8 cellular contexts compared by ENCODE assay signal in genomic region chr1:27538793-27539192, GRCh38. TPM values are rescaled to one million over a fixed set of nuclear protein-coding genes. Genes with fewer than 3 reads are reported as not detected.
DNase-seq lines count a peak whose midpoint lies in the region; ATAC-seq, FAIRE-seq and TF ChIP-seq lines count a peak whose summit lies in the region.

No MANE protein-coding gene starts in this region.

- CTCF ChIA-PET in K562 (lab: Yijun Ruan, JAX; ENCODE audit: low intra/inter-chr PET ratio): no interaction called here

- FAIRE-seq in K562 (lab: Jason Lieb, UNC): peak; percentile 86

- ATAC-seq in K562 (no peak), HG02588 (IDR thresholded peaks at IDR 0.05; ENCODE audit: unreplicated experiment) (no peak), HG02759 (IDR thresholded peaks at IDR 0.05; ENCODE audit: unreplicated experiment) (no peak)

- no peaks in the 10 kb centered on the region for H4K20me1 ChIP-seq in K562 (replicated peaks; ENCODE audit: control insufficient read depth, insufficient read depth, low read length)

- H3K4me1 ChIP-seq in ACC112 (ENCODE audit: control insufficient read depth, insufficient read depth, low read length, unreplicated experiment) (peaks cover 66% of the 10 kb centered on the region), K562 (replicated peaks in 1 of 2; ENCODE audit: control insufficient read depth in 2 of 2, insufficient read depth in 2 of 2, low read length in 2 of 2) (peaks cover 54 to 69% of the 10 kb centered on the region in 2 experiments)

- no peak overlapping the region for H2AFZ ChIP-seq in ACC112 (ENCODE audit: low read length, unreplicated experiment)
- no peak overlapping the region for H2AFZ ChIP-seq in K562 (ENCODE audit: low read depth, low read length)

- POLR2A ChIA-PET in K562 (lab: Yijun Ruan, JAX): interaction anchor here (0.6 to 0.9 kb wide), 2 partner anchors 20 to 483 kb away, joined by 3 to 5 read pairs; no protein-coding TSS in a partner anchor

- H3K9me1 ChIP-seq in K562 (ENCODE audit: control insufficient read depth, insufficient read depth, low read length): peaks cover 3% of the 10 kb centered on the region

- no peaks in the 10 kb centered on the region for H3K9me3 ChIP-seq in K562 (replicated peaks; ENCODE audit: control insufficient read depth, insufficient read depth, low read depth, low read length)

- TF ChIP-seq RAD21 in K562 (CRISPR knock-in tag; conservative IDR thresholded peaks at IDR 0.05 in 1 of 2, IDR thresholded peaks at IDR 0.05 in 1 of 2): no peak

- in situ Hi-C loops in K562 (cut with MboI): no loop called here

- intact Hi-C loops in K562 (cut with micrococcal nuclease): no loop called here

- H3K27ac ChIP-seq in ACC112 (ENCODE audit: low read depth, low read length) (peak overlapping the region; percentile 92), K562 (ENCODE audit: extremely low read depth, low read depth, low read length) (no peak overlapping the region; the same call in 2 of the 3 replicates)

- TF ChIP-seq CTCF in K562 (IDR thresholded peaks at IDR 0.05 in 2 of 3, conservative IDR thresholded peaks at IDR 0.05 in 1 of 3; ENCODE audit: insufficient read depth in 2 of 3, low read depth in 1 of 3, low read length in 3 of 3): no peak

- TF ChIP-seq POLR2A in K562 (conservative IDR thresholded peaks at IDR 0.05): no peak

- H3K4me3 ChIP-seq in ACC112 (ENCODE audit: low read depth, low read length): peak overlapping the region; percentile 55
- H3K4me3 ChIP-seq in K562: no peak overlapping the region

- 14% methylated on average over 3 of the region's 3 CpGs for WGBS in K562 (ENCODE audit: insufficient coverage, low coverage, missing lambda C conversion rate)

- H3K4me2 ChIP-seq in K562 (ENCODE audit: insufficient read depth, low read length): no peak overlapping the region; the same call in 1 of the 2 replicates

- no peak for TF ChIP-seq EP300 in K562 (IDR thresholded peaks at IDR 0.05; ENCODE audit: low read length)

- no peaks in the 10 kb centered on the region for H3K27me3 ChIP-seq in ACC112 (ENCODE audit: insufficient read depth, low read length)
- no peaks in the 10 kb centered on the region for H3K27me3 ChIP-seq in K562 (ENCODE audit: control insufficient read depth in 2 of 2, insufficient read depth in 2 of 2, low read length in 2 of 2)

- H3K36me3 ChIP-seq in ACC112 (ENCODE audit: insufficient read depth, low read length): no peaks in the 10 kb centered on the region; the same call in 1 of the 2 replicates
- H3K36me3 ChIP-seq in K562 (ENCODE audit: control insufficient read depth, insufficient read depth, low read length): peaks cover 50% of the 10 kb centered on the region; the same call in 2 of the 3 replicates

- no TSS peak for BruUV-seq in K562 (replicated peaks; lab: Mats Ljungman, UMichigan)

- H3K79me2 ChIP-seq in ACC112 (ENCODE audit: control insufficient read depth, insufficient read depth, low read length, unreplicated experiment) (peaks cover 15% of the 10 kb centered on the region), K562 (ENCODE audit: control insufficient read depth, insufficient read depth, low read length) (peaks cover 30% of the 10 kb centered on the region)

- no peak overlapping the region for H3K9ac ChIP-seq in K562 (ENCODE audit: insufficient read depth in 1 of 2, low read depth in 2 of 2, low read length in 2 of 2)

- peak; percentile 96 for DNase-seq in LHCN-M2 (ENCODE audit: low read depth)
- peak in 2 of 4 experiments; percentile 61 to 71 for DNase-seq in K562 (ENCODE audit: extremely low read depth in 1 of 4, low spot score in 3 of 4)
- DNase-seq in islet precursor cell: peak; percentile 93
- no peak for DNase-seq in NCI-H69 (lab: John Stamatoyannopoulos, UW)
- no peak for DNase-seq in SKM-1 treated with dmso at 0.1 percent for 144 hours (lab: John Stamatoyannopoulos, UW; ENCODE audit: unreplicated experiment)

TF ChIP-seq in K562, 482 proteins besides CTCF, POLR2A, EP300 and RAD21 (continues in another document):
- no peak for TF ChIP-seq SIN3A (IDR thresholded peaks at IDR 0.05; ENCODE audit: borderline replicate concordance in 2 of 2, control insufficient read depth in 1 of 2, low read depth in 2 of 2, low read length in 2 of 2)
- no peak for TF ChIP-seq MEF2A (IDR thresholded peaks at IDR 0.05; ENCODE audit: control insufficient read depth, low read depth, low read length)
- no peak for TF ChIP-seq POLR2B (IDR thresholded peaks at IDR 0.05; ENCODE audit: low read depth, partially characterized antibody)
- TF ChIP-seq, protein P1, sequence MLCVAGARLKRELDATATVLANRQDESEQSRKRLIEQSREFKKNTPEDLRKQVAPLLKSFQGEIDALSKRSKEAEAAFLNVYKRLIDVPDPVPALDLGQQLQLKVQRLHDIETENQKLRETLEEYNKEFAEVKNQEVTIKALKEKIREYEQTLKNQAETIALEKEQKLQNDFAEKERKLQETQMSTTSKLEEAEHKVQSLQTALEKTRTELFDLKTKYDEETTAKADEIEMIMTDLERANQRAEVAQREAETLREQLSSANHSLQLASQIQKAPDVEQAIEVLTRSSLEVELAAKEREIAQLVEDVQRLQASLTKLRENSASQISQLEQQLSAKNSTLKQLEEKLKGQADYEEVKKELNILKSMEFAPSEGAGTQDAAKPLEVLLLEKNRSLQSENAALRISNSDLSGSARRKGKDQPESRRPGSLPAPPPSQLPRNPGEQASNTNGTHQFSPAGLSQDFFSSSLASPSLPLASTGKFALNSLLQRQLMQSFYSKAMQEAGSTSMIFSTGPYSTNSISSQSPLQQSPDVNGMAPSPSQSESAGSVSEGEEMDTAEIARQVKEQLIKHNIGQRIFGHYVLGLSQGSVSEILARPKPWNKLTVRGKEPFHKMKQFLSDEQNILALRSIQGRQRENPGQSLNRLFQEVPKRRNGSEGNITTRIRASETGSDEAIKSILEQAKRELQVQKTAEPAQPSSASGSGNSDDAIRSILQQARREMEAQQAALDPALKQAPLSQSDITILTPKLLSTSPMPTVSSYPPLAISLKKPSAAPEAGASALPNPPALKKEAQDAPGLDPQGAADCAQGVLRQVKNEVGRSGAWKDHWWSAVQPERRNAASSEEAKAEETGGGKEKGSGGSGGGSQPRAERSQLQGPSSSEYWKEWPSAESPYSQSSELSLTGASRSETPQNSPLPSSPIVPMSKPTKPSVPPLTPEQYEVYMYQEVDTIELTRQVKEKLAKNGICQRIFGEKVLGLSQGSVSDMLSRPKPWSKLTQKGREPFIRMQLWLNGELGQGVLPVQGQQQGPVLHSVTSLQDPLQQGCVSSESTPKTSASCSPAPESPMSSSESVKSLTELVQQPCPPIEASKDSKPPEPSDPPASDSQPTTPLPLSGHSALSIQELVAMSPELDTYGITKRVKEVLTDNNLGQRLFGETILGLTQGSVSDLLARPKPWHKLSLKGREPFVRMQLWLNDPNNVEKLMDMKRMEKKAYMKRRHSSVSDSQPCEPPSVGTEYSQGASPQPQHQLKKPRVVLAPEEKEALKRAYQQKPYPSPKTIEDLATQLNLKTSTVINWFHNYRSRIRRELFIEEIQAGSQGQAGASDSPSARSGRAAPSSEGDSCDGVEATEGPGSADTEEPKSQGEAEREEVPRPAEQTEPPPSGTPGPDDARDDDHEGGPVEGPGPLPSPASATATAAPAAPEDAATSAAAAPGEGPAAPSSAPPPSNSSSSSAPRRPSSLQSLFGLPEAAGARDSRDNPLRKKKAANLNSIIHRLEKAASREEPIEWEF (CRISPR knock-in tag; IDR thresholded peaks at IDR 0.05): 0 out of 2 replicates have a peak, but pooled peaks have one; percentile 47
- TF ChIP-seq ETS2 (tag; IDR thresholded peaks at IDR 0.05; ENCODE audit: borderline replicate concordance, poor library complexity, severe bottlenecking): no peak
- TF ChIP-seq, protein P2, sequence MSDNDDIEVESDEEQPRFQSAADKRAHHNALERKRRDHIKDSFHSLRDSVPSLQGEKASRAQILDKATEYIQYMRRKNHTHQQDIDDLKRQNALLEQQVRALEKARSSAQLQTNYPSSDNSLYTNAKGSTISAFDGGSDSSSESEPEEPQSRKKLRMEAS (CRISPR knock-in tag; IDR thresholded peaks at IDR 0.05): peak; percentile 43
- TF ChIP-seq SMARCC2 (IDR thresholded peaks at IDR 0.05; ENCODE audit: low read depth): peak; percentile 42; the same call in 1 of the 2 replicates
- TF ChIP-seq ILK (tag; IDR thresholded peaks at IDR 0.05; ENCODE audit: borderline replicate concordance, low read depth): no peak
- TF ChIP-seq HDAC6 (IDR thresholded peaks at IDR 0.05; ENCODE audit: low read depth, low read length): no peak
- peak; percentile 58; the same call in 1 of the 2 replicates for TF ChIP-seq DPF2 (IDR thresholded peaks at IDR 0.05)
- peak; percentile 84 for TF ChIP-seq JUND (IDR thresholded peaks at IDR 0.05; ENCODE audit: borderline replicate concordance, low read depth, low read length)
- peak; percentile 53; the same call in 1 of the 3 replicates for TF ChIP-seq JUND (tag; IDR thresholded peaks at IDR 0.05; ENCODE audit: borderline replicate concordance, low read depth, low read length)

RNA-seq across cellular contexts. Expression of gene WASF2, which starts 48.8 kb away (rescaled TPM):
- total RNA-seq in LHCN-M2 (2014; rRNA removed): 21.2 and 31.0 TPM in 2 replicates
- 71.6 TPM for polyA plus RNA-seq in LHCN-M2 (2012)
- total RNA-seq in K562 (2011; cell fraction: chromatin; rRNA removed; ENCODE audit: low replicate concordance): 60.7 and 84.8 TPM in 2 replicates
- 47.0 and 48.4 TPM in 2 replicates for total RNA-seq in K562 (2011; cell fraction: nucleolus; rRNA removed)
- 68.6 and 84.8 TPM in 2 replicates for total RNA-seq in K562 (2011; cell fraction: nucleoplasm; rRNA removed)
- total RNA-seq in K562 (2014; rRNA removed): 21.3 and 29.6 TPM in 2 replicates
- total RNA-seq in K562 (2014; rRNA removed; fragmentation: Illumina TruSeq; extraction: Trizol): 31.2 and 40.7 TPM in 2 replicates
- total RNA-seq in K562 (2015; rRNA removed; fragmentation: Illumina TruSeq; extraction: Trizol): 26.1 and 29.2 TPM in 2 replicates
- 139 and 163 TPM in 2 replicates for total RNA-seq in K562 (2021)
- 41.5 and 104 TPM in 2 replicates for polyA plus RNA-seq in K562 (2011; rRNA removed)
- 45.0 and 57.5 TPM in 2 replicates for polyA plus RNA-seq in K562 (2011; cell fraction: cytosol; rRNA removed)
- 49.0 and 54.9 TPM in 2 replicates for polyA plus RNA-seq in K562 (2011; cell fraction: nucleus; rRNA removed)
- polyA plus RNA-seq in K562 (2012): 84.9 and 101 TPM in 2 replicates
- polyA plus RNA-seq in K562 (2014; fragmentation: Illumina TruSeq; extraction: Trizol): 109 and 115 TPM in 2 replicates
- polyA plus RNA-seq in K562 (2014; fragmentation: Nextera tagmentation; extraction: Ambion mirVana): 1 to 10 TPM; 8.2 to 9.7 TPM
- 51.3 and 56.8 TPM in 2 replicates for polyA plus RNA-seq in K562 (2014; rRNA removed)
- 49.4 and 58.2 TPM in 2 replicates for polyA minus RNA-seq in K562 (2011; rRNA and poly(A)+ RNA removed)
- polyA minus RNA-seq in K562 (2011; cell fraction: cytosol; rRNA and poly(A)+ RNA removed): 68.3 and 88.6 TPM in 2 replicates
- 15.8 and 27.9 TPM in 2 replicates for polyA minus RNA-seq in K562 (2011; cell fraction: nucleus; rRNA and poly(A)+ RNA removed)

Comparison
In these comparisons a context has a peak if more than half of its experiments do, and no peak if none do; other contexts are left out.
1. DNase-seq: peak in LHCN-M2 (single experiment) and islet precursor cell (single experiment); none in NCI-H69 (single experiment) and SKM-1 treated with dmso at 0.1 percent for 144 hours (single experiment).